ENCODE assay signal across 10 cellular contexts in the genomic region with DNA sequence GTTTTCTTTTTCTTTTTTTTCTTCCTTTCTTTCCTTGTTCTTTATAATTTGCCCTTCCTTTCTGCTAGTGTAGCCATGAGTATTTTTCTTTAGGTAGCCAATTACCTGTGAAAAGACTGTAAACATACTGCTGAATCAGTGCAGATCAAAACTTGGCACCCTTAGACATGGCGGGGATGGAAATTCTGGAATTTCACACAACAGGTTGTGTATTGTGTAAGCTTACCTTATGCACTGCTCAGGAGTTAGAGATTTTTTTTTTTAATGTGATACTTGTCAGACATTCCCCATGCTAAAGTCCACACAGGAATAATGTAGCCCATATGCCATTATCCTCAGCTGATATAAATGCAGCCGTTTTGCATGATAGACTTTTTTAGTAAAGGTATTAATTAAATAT. TPM values are rescaled to one million over a fixed set of nuclear protein-coding genes. Genes with fewer than 3 reads are reported as not detected.
A peak's percentile ranks its signal among the peaks of the same experiment; 100 is the strongest.
DNase-seq lines count a peak whose midpoint lies in the region; ATAC-seq and TF ChIP-seq lines count a peak whose summit lies in the region.
"Had no signal": no experiment of that assay in that cellular context is flagged by ENCODE, and none has a peak within 500 bp of the region (broad histone marks: within the 10 kb centered on the region; RNA-seq: fewer than 3 reads in every experiment).

No MANE protein-coding gene starts in this region.

- peaks cover 27% of the 10 kb centered on the region for H3K36me3 ChIP-seq in OCI-LY1 (ENCODE audit: insufficient read depth, low read length)

- H3K4me2 ChIP-seq in OCI-LY1 (ENCODE audit: low read length) = peak overlapping the region; percentile 97

- DNase-seq in NCI-H82 (lab: John Stamatoyannopoulos, UW) = peak; percentile 3
- no peak for DNase-seq in NCI-H82 treated with DMSO at 0.1 percent for 48 hours (lab: John Stamatoyannopoulos, UW; ENCODE audit: unreplicated experiment)
- peak; percentile 6 for DNase-seq in epithelial cell of prostate (ENCODE audit: low read depth, low spot score)
- peak; percentile 7 for DNase-seq in renal cortical epithelial cell (ENCODE audit: low read depth)
- no peak for DNase-seq in posterior cingulate gyrus
- DNase-seq in NAMALWA (ENCODE audit: low spot score) = no peak
- DNase-seq: activated naive CD4-positive, alpha-beta T cell treated with anti-CD3 and anti-CD28 coated beads, Interleukin-2, amount 50 U/mL, for 16 hours had no signal

- H3K27ac ChIP-seq in OCI-LY1 (ENCODE audit: low read depth, low read length, poor library complexity, severe bottlenecking) (peak overlapping the region; percentile 85), epithelial cell of prostate (no peak overlapping the region)

- H3K9me3 ChIP-seq in OCI-LY1 (ENCODE audit: low read length) = no peaks in the 10 kb centered on the region

- intact Hi-C loops in posterior cingulate gyrus (cut with DNase I) = no loop called here

- no peak for TF ChIP-seq CTCF in OCI-LY1 (IDR thresholded peaks at IDR 0.05; ENCODE audit: low read length)

- peaks cover 87% of the 10 kb centered on the region for H3K79me2 ChIP-seq in OCI-LY1 (ENCODE audit: insufficient read depth, low read length)

- peak overlapping the region; percentile 92 for H3K9ac ChIP-seq in OCI-LY1 (ENCODE audit: low read length)

- H3K27me3 ChIP-seq in OCI-LY1 (ENCODE audit: insufficient read depth, low read length) = no peaks in the 10 kb centered on the region

- H3F3A ChIP-seq in OCI-LY1 (ENCODE audit: insufficient read depth, low read length) = no peaks in the 10 kb centered on the region

- no peaks in the 10 kb centered on the region for H3K9me2 ChIP-seq in OCI-LY1 (ENCODE audit: low read depth, low read length)

- no peaks in the 10 kb centered on the region for H4K20me1 ChIP-seq in OCI-LY1 (ENCODE audit: insufficient read depth, low read length)

- no peak overlapping the region for H2AFZ ChIP-seq in OCI-LY1 (ENCODE audit: low read length)

- H3K4me3 ChIP-seq in OCI-LY1 (ENCODE audit: low read depth, low read length, poor library complexity, severe bottlenecking) = peak overlapping the region; percentile 84

- no peak for ATAC-seq in HG02981 (IDR thresholded peaks at IDR 0.05; ENCODE audit: unreplicated experiment)
- ATAC-seq: Right ventricle myocardium inferior had no signal

- H3K4me1 ChIP-seq in OCI-LY1 (ENCODE audit: insufficient read depth, low read length, severe bottlenecking) = peaks cover 78% of the 10 kb centered on the region

RNA-seq across cellular contexts. Expression of a gene that starts 1.8 kb away (rescaled TPM):
- 52.7 and 85.3 TPM in 2 replicates for total RNA-seq in renal cortical epithelial cell

RNA-seq across cellular contexts. Expression of a gene that starts 1.9 kb away (rescaled TPM):
- 95.6 and 101 TPM in 2 replicates for total RNA-seq in renal cortical epithelial cell

RNA-seq across cellular contexts. Expression of a gene that starts 58.6 kb away (rescaled TPM):
- total RNA-seq in renal cortical epithelial cell = 33.4 and 35.3 TPM in 2 replicates

Comparison
In these comparisons a context has a peak if more than half of its experiments do, and no peak if none do; other contexts are left out.
1. DNase-seq: peak in NCI-H82 (single experiment), epithelial cell of prostate (single experiment) and renal cortical epithelial cell (single experiment); none in NCI-H82 treated with DMSO at 0.1 percent for 48 hours (single experiment), posterior cingulate gyrus (0 of 10) and NAMALWA (single experiment).